In genomic region chr6:3328145-3328544, GRCh38 we compare ENCODE assay signal across 19 cellular contexts.
DNase-seq lines count a peak whose midpoint lies in the region; ATAC-seq and TF ChIP-seq lines count a peak whose summit lies in the region.
"Had no signal": no experiment of that assay in that cellular context is flagged by ENCODE, and none has a peak within 500 bp of the region (broad histone marks: within the 10 kb centered on the region; RNA-seq: fewer than 3 reads in every experiment).

No MANE protein-coding gene starts in this region.

- H3K9me3 ChIP-seq in testis: no peaks in the 10 kb centered on the region

- H3K4me3 Mint-ChIP-seq in GM23338 (no peak overlapping the region; the same call in 2 of the 3 replicates), WTC11 (no peak overlapping the region)
- H3K4me3 Mint-ChIP-seq: activated CD8-positive, alpha-beta memory T cell treated with anti-CD3 and anti-CD28 coated beads, Interleukin-2, amount 10 ng/mL, durations not matched to agents 7 days and 5 days; activated T-helper 17 cell treated with anti-CD3 and anti-CD28 coated beads, Interleukin-2, amount 50 U/mL, for 72 hours had no signal

- no peak for DNase-seq in GM23338 (ENCODE audit: low spot score)
- no peak for DNase-seq in WTC11 (ENCODE audit: low spot score)
- DNase-seq in epithelial cell of esophagus (ENCODE audit: low read depth): peak; percentile 62
- DNase-seq in medulla oblongata (ENCODE audit: extremely low spot score): no peak
- no peak for DNase-seq in testis
- no peak for DNase-seq in SKM-1 (lab: John Stamatoyannopoulos, UW; ENCODE audit: unreplicated experiment)
- DNase-seq: activated CD4-positive, alpha-beta T cell treated with anti-CD3 and anti-CD28 coated beads for 4 hours; activated CD8-positive, alpha-beta memory T cell treated with anti-CD3 and anti-CD28 coated beads, Interleukin-2, amount 10 ng/mL, durations not matched to agents 7 days and 5 days; DMS53; foreskin fibroblast; KBM-7; NCI-H2029; NCI-H510A treated with DMSO at 0.1 percent for 48 hours; stimulated activated CD4-positive, alpha-beta T cell treated with anti-CD3 and anti-CD28 coated beads, Interleukin-2, amount 100 ng/mL, for 48 hours had no signal

- ATAC-seq in GM23338 (no peak), WTC11 (no peak), GM18873 (IDR thresholded peaks at IDR 0.05; ENCODE audit: low FRiP score, unreplicated experiment) (no peak)
- ATAC-seq: activated CD8-positive, alpha-beta memory T cell treated with anti-CD3 and anti-CD28 coated beads, Interleukin-2, amount 10 ng/mL, durations not matched to agents 7 days and 5 days; activated T-helper 17 cell treated with anti-CD3 and anti-CD28 coated beads, Interleukin-2, amount 50 U/mL, for 72 hours had no signal

- H3K4me1 Mint-ChIP-seq in GM23338: peaks cover 79% of the 10 kb centered on the region
- H3K4me1 Mint-ChIP-seq in WTC11: peaks cover 67% of the 10 kb centered on the region

- H3F3A ChIP-seq in GM23338 (replicated peaks; ENCODE audit: low read depth): peaks cover 7% of the 10 kb centered on the region; the same call in 1 of the 2 replicates

- peaks cover 7% of the 10 kb centered on the region; the same call in 1 of the 3 replicates for H3K36me3 Mint-ChIP-seq in GM23338 (ENCODE audit: low read depth)
- H3K36me3 Mint-ChIP-seq in WTC11: 0 out of 2 replicates have a peak, but pooled peaks cover 5% of the 10 kb centered on the region
- H3K36me3 Mint-ChIP-seq: activated CD8-positive, alpha-beta memory T cell treated with anti-CD3 and anti-CD28 coated beads, Interleukin-2, amount 10 ng/mL, durations not matched to agents 7 days and 5 days had no signal

- peaks cover 24% of the 10 kb centered on the region for H3K4me1 ChIP-seq in GM23338 (ENCODE audit: insufficient read depth)
- H3K4me1 ChIP-seq in rectal smooth muscle tissue (ENCODE audit: control insufficient read depth, insufficient read depth, low read length): peaks cover 41% of the 10 kb centered on the region
- H3K4me1 ChIP-seq in testis: no peaks in the 10 kb centered on the region

- POLR2A ChIA-PET in WTC11 (lab: Charles Lee): no interaction called here

- H4K20me1 ChIP-seq in GM23338 (replicated peaks; ENCODE audit: insufficient read depth): 0 out of 2 replicates have a peak, but pooled peaks cover 11% of the 10 kb centered on the region

- CTCF ChIA-PET in WTC11 (lab: Charles Lee): no interaction called here

- no peak overlapping the region for H2AFZ ChIP-seq in GM23338

- no peak overlapping the region for H3K4me2 ChIP-seq in GM23338

- H3K36me3 ChIP-seq in GM23338 (ENCODE audit: insufficient read depth): peaks cover 5% of the 10 kb centered on the region; the same call in 1 of the 2 replicates
- H3K36me3 ChIP-seq in rectal smooth muscle tissue (ENCODE audit: control insufficient read depth, insufficient read depth, low read length): no peaks in the 10 kb centered on the region
- H3K36me3 ChIP-seq in testis (ENCODE audit: low read depth, missing control alignments): no peaks in the 10 kb centered on the region

- peaks cover 66% of the 10 kb centered on the region for H3K79me2 ChIP-seq in GM23338 (replicated peaks; ENCODE audit: insufficient read depth)

- peaks cover 23% of the 10 kb centered on the region for H3K27me3 Mint-ChIP-seq in GM23338 (ENCODE audit: insufficient read depth, low read depth, poor library complexity)
- H3K27me3 Mint-ChIP-seq in WTC11 (ENCODE audit: low read depth): no peaks in the 10 kb centered on the region
- H3K27me3 Mint-ChIP-seq: activated T-helper 17 cell treated with anti-CD3 and anti-CD28 coated beads, Interleukin-2, amount 50 U/mL, for 72 hours had no signal

- no peaks in the 10 kb centered on the region for H3K9me3 Mint-ChIP-seq in GM23338
- no peaks in the 10 kb centered on the region for H3K9me3 Mint-ChIP-seq in WTC11
- H3K9me3 Mint-ChIP-seq: activated T-helper 17 cell treated with anti-CD3 and anti-CD28 coated beads, Interleukin-2, amount 50 U/mL, for 72 hours had no signal

- intact Hi-C loops in testis (cut with DNase I; ENCODE audit: low total_unique reads): no loop called here

- no peak overlapping the region; the same call in 1 of the 2 replicates for H3K27ac ChIP-seq in GM23338 (ENCODE audit: low read depth)
- peak overlapping the region; percentile 18 for H3K27ac ChIP-seq in rectal smooth muscle tissue (ENCODE audit: low read depth, low read length)
- H3K27ac ChIP-seq in testis: no peak overlapping the region
- H3K27ac ChIP-seq: C4-2B had no signal

- H3K27ac Mint-ChIP-seq in GM23338: peak overlapping the region; percentile 5; the same call in 1 of the 2 replicates
- peak overlapping the region; percentile 79; the same call in 1 of the 2 replicates for H3K27ac Mint-ChIP-seq in WTC11
- H3K27ac Mint-ChIP-seq: activated CD8-positive, alpha-beta memory T cell treated with anti-CD3 and anti-CD28 coated beads, Interleukin-2, amount 10 ng/mL, durations not matched to agents 7 days and 5 days; activated T-helper 17 cell treated with anti-CD3 and anti-CD28 coated beads, Interleukin-2, amount 50 U/mL, for 72 hours had no signal

- H3K4me3 ChIP-seq in GM23338 (no peak overlapping the region), epithelial cell of esophagus (ENCODE audit: low read length) (no peak overlapping the region), rectal smooth muscle tissue (ENCODE audit: low read length) (no peak overlapping the region), testis (no peak overlapping the region)
- H3K4me3 ChIP-seq: lung had no signal

- WGBS in testis, 2 donors: 92 to 96% methylated on average over 12 of the region's 12 CpGs

- no peak for TF ChIP-seq POLR2A in testis (IDR thresholded peaks at IDR 0.05)

- TF ChIP-seq CTCF in GM23338 (conservative IDR thresholded peaks at IDR 0.05; ENCODE audit: low read depth in 2 of 2) (no peak), WTC11 (IDR thresholded peaks at IDR 0.05) (no peak), epithelial cell of esophagus (IDR thresholded peaks at IDR 0.05; ENCODE audit: insufficient read depth, low read depth, low read length, missing control alignments) (no peak), testis (IDR thresholded peaks at IDR 0.05) (no peak)

- H3K9ac ChIP-seq in rectal smooth muscle tissue (ENCODE audit: low read length): no peak overlapping the region

- H3K9me2 ChIP-seq in GM23338 (ENCODE audit: insufficient read depth): no peaks in the 10 kb centered on the region

- H3K27me3 ChIP-seq in GM23338 (ENCODE audit: insufficient read depth) (no peaks in the 10 kb centered on the region), rectal smooth muscle tissue (ENCODE audit: control insufficient read depth, insufficient read depth, low read length) (no peaks in the 10 kb centered on the region), testis (no peaks in the 10 kb centered on the region)

TF ChIP-seq in GM23338, 12 proteins besides CTCF, POLR2A, EP300 and RAD21 (continues in another document):
- no peak for TF ChIP-seq CREB1 (CRISPR knock-in tag; IDR thresholded peaks at IDR 0.05; ENCODE audit: low read depth)
- TF ChIP-seq, protein P1, sequence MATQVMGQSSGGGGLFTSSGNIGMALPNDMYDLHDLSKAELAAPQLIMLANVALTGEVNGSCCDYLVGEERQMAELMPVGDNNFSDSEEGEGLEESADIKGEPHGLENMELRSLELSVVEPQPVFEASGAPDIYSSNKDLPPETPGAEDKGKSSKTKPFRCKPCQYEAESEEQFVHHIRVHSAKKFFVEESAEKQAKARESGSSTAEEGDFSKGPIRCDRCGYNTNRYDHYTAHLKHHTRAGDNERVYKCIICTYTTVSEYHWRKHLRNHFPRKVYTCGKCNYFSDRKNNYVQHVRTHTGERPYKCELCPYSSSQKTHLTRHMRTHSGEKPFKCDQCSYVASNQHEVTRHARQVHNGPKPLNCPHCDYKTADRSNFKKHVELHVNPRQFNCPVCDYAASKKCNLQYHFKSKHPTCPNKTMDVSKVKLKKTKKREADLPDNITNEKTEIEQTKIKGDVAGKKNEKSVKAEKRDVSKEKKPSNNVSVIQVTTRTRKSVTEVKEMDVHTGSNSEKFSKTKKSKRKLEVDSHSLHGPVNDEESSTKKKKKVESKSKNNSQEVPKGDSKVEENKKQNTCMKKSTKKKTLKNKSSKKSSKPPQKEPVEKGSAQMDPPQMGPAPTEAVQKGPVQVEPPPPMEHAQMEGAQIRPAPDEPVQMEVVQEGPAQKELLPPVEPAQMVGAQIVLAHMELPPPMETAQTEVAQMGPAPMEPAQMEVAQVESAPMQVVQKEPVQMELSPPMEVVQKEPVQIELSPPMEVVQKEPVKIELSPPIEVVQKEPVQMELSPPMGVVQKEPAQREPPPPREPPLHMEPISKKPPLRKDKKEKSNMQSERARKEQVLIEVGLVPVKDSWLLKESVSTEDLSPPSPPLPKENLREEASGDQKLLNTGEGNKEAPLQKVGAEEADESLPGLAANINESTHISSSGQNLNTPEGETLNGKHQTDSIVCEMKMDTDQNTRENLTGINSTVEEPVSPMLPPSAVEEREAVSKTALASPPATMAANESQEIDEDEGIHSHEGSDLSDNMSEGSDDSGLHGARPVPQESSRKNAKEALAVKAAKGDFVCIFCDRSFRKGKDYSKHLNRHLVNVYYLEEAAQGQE (IDR thresholded peaks at IDR 0.05; ENCODE audit: unreplicated experiment): no peak

TF ChIP-seq in WTC11, 78 proteins besides CTCF, POLR2A, EP300 and RAD21 (continues in another document):
- TF ChIP-seq TCF7 (CRISPR knock-in tag; IDR thresholded peaks at IDR 0.05; ENCODE audit: low read depth) (no peak), TEAD4 (CRISPR knock-in tag; IDR thresholded peaks at IDR 0.05) (no peak), JUN (CRISPR knock-in tag; IDR thresholded peaks at IDR 0.05) (no peak)
- TF ChIP-seq, protein P2, sequence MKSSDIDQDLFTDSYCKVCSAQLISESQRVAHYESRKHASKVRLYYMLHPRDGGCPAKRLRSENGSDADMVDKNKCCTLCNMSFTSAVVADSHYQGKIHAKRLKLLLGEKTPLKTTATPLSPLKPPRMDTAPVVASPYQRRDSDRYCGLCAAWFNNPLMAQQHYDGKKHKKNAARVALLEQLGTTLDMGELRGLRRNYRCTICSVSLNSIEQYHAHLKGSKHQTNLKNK (CRISPR knock-in tag; IDR thresholded peaks at IDR 0.05): no peak
